In the genomic region with DNA sequence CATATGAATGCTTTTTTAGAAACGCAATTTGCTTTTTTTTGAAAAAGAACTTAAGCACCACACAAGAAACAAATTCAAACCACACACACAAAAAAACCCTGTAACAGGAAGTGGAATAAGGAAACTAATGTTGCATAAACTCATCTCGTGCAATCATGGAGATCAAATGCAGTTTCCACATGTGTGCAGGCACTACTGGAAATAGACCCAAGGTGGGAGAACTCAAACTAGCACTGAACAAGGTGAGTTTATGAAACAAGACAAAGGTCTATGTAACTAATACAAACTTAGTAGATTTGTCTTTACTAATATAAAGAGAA, we compare ENCODE assay signal across 8 cellular contexts. TPM values are rescaled to one million over a fixed set of nuclear protein-coding genes. Genes with fewer than 3 reads are reported as not detected.
DNase-seq lines count a peak whose midpoint lies in the region; ATAC-seq and TF ChIP-seq lines count a peak whose summit lies in the region.

No MANE protein-coding gene starts in this region.

- POLR2A ChIA-PET in activated CD4-positive, alpha-beta memory T cell treated with anti-CD3 and anti-CD28 coated beads for 36 hours (lab: Charles Lee) = interaction anchor here (0.5 kb wide), 1 partner anchor 158 kb away, joined by 4 read pairs; no protein-coding TSS in a partner anchor

- intact Hi-C loops in activated CD4-positive, alpha-beta T cell treated with anti-CD3 and anti-CD28 coated beads, Interleukin-2, amount 10 ng/mL, durations not matched to agents 24 days and 14 days (cut with micrococcal nuclease) = loop anchor here (1.0 to 2.0 kb wide), 3 partner anchors 9 to 21 kb away; partner anchors contain the start of gene NIN
- intact Hi-C loops in activated CD4-positive, alpha-beta memory T cell treated with anti-CD3 and anti-CD28 coated beads for 36 hours (cut with micrococcal nuclease) = loop anchor here (1.0 to 2.0 kb wide), 4 partner anchors 9 to 51 kb away; no protein-coding TSS in a partner anchor
- intact Hi-C loops in spleen (cut with DNase I; ENCODE audit: low total_unique reads) = no loop called here

- peak overlapping the region; percentile 80 for H3K4me3 Mint-ChIP-seq in activated CD4-positive, alpha-beta T cell treated with anti-CD3 and anti-CD28 coated beads, Interleukin-2, amount 10 ng/mL, durations not matched to agents 24 days and 14 days
- H3K4me3 Mint-ChIP-seq in activated CD4-positive, alpha-beta memory T cell treated with anti-CD3 and anti-CD28 coated beads for 36 hours = peak overlapping the region; percentile 73

- H3K36me3 Mint-ChIP-seq in activated CD4-positive, alpha-beta T cell treated with anti-CD3 and anti-CD28 coated beads, Interleukin-2, amount 10 ng/mL, durations not matched to agents 24 days and 14 days (ENCODE audit: low read depth) = peaks cover 38% of the 10 kb centered on the region
- H3K36me3 Mint-ChIP-seq in activated CD4-positive, alpha-beta memory T cell treated with anti-CD3 and anti-CD28 coated beads for 36 hours = peaks cover 12% of the 10 kb centered on the region

- CTCF ChIA-PET in activated CD4-positive, alpha-beta memory T cell treated with anti-CD3 and anti-CD28 coated beads for 36 hours (lab: Charles Lee) = interaction anchor here (0.6 to 1.0 kb wide), 2 partner anchors 36 to 793 kb away, joined by 3 to 5 read pairs; no protein-coding TSS in a partner anchor

- DNase-seq in activated CD4-positive, alpha-beta T cell treated with anti-CD3 and anti-CD28 coated beads, Interleukin-2, amount 10 ng/mL, durations not matched to agents 24 days and 14 days = peak; percentile 74
- DNase-seq in activated CD4-positive, alpha-beta T cell treated with anti-CD3 and anti-CD28 coated beads for 48 hours = no peak
- no peak for DNase-seq in activated CD4-positive, alpha-beta memory T cell treated with anti-CD3 and anti-CD28 coated beads for 36 hours
- DNase-seq in spleen (no peak), NCI-H1092 treated with DMSO at 0.1 percent for 48 hours (lab: John Stamatoyannopoulos, UW) (no peak), islet precursor cell (no peak), NCI-H526 (lab: John Stamatoyannopoulos, UW) (no peak)

- H3K9me3 Mint-ChIP-seq in activated CD4-positive, alpha-beta T cell treated with anti-CD3 and anti-CD28 coated beads, Interleukin-2, amount 10 ng/mL, durations not matched to agents 24 days and 14 days = peaks cover 4% of the 10 kb centered on the region
- H3K9me3 Mint-ChIP-seq in activated CD4-positive, alpha-beta memory T cell treated with anti-CD3 and anti-CD28 coated beads for 36 hours = peaks cover 13% of the 10 kb centered on the region

- H3K27me3 Mint-ChIP-seq in activated CD4-positive, alpha-beta T cell treated with anti-CD3 and anti-CD28 coated beads, Interleukin-2, amount 10 ng/mL, durations not matched to agents 24 days and 14 days = no peaks in the 10 kb centered on the region
- H3K27me3 Mint-ChIP-seq in activated CD4-positive, alpha-beta memory T cell treated with anti-CD3 and anti-CD28 coated beads for 36 hours = no peaks in the 10 kb centered on the region

- H3K4me1 Mint-ChIP-seq in activated CD4-positive, alpha-beta T cell treated with anti-CD3 and anti-CD28 coated beads, Interleukin-2, amount 10 ng/mL, durations not matched to agents 24 days and 14 days = peaks cover 33% of the 10 kb centered on the region
- H3K4me1 Mint-ChIP-seq in activated CD4-positive, alpha-beta memory T cell treated with anti-CD3 and anti-CD28 coated beads for 36 hours (ENCODE audit: low read depth) = peaks cover 43% of the 10 kb centered on the region

- H3K27me3 ChIP-seq in spleen (replicated peaks in 1 of 7) = no peaks in the 10 kb centered on the region

- peak overlapping the region; percentile 60 to 87 (median 78) for H3K27ac ChIP-seq in spleen

- peak overlapping the region; percentile 86 for H3K27ac Mint-ChIP-seq in activated CD4-positive, alpha-beta T cell treated with anti-CD3 and anti-CD28 coated beads, Interleukin-2, amount 10 ng/mL, durations not matched to agents 24 days and 14 days
- H3K27ac Mint-ChIP-seq in activated CD4-positive, alpha-beta memory T cell treated with anti-CD3 and anti-CD28 coated beads for 36 hours = peak overlapping the region; percentile 93

- peak overlapping the region in 3 of 8 donors; percentile 1 to 49 (median 11) for H3K4me3 ChIP-seq in spleen

- H3K4me1 ChIP-seq in spleen = peaks cover 28 to 88% (median 51%) of the 10 kb centered on the region in 6 donors

- 14 to 30% (median 22%) methylated on average over 2 of the region's 2 CpGs for WGBS in spleen, 5 donors

- peak; percentile 57 for ATAC-seq in HG03064 (IDR thresholded peaks at IDR 0.05; ENCODE audit: low read depth, unreplicated experiment)

- no peak for TF ChIP-seq POLR2A in spleen (IDR thresholded peaks at IDR 0.05)

- TF ChIP-seq CTCF in spleen (IDR thresholded peaks at IDR 0.05 in 8 of 11, conservative IDR thresholded peaks at IDR 0.05 in 3 of 11) = no peak

- H3K9me3 ChIP-seq in spleen = peaks cover 0 to 10% (median 0%) of the 10 kb centered on the region in 8 donors

- H3K36me3 ChIP-seq in spleen = peaks cover 0 to 38% (median 0%) of the 10 kb centered on the region in 6 donors

RNA-seq across cellular contexts. Expression of gene NIN, which starts 17.5 kb away (rescaled TPM):
- total RNA-seq in activated CD4-positive, alpha-beta T cell treated with anti-CD3 and anti-CD28 coated beads, Interleukin-2, amount 10 ng/mL, durations not matched to agents 24 days and 14 days = 40.2 and 43.1 TPM in 2 replicates
- 10 to 100 TPM; 44.7 to 44.8 TPM for total RNA-seq in activated CD4-positive, alpha-beta memory T cell treated with anti-CD3 and anti-CD28 coated beads for 36 hours
- 100 to 1,000 TPM in 3 of 7 donors, 10 to 100 TPM in 4; 93.7 to 139 (median 99.8) TPM for total RNA-seq in spleen
- polyA plus RNA-seq in spleen = 10 to 100 TPM; 11.8 to 15.4 (median 15.1) TPM

RNA-seq across cellular contexts. Expression of gene ABHD12B, which starts 58.3 kb away (rescaled TPM):
- total RNA-seq in activated CD4-positive, alpha-beta T cell treated with anti-CD3 and anti-CD28 coated beads, Interleukin-2, amount 10 ng/mL, durations not matched to agents 24 days and 14 days = not detected in 2 replicates
- not detected for total RNA-seq in activated CD4-positive, alpha-beta memory T cell treated with anti-CD3 and anti-CD28 coated beads for 36 hours
- not detected for total RNA-seq in spleen
- not detected for polyA plus RNA-seq in spleen
